In the genomic region with DNA sequence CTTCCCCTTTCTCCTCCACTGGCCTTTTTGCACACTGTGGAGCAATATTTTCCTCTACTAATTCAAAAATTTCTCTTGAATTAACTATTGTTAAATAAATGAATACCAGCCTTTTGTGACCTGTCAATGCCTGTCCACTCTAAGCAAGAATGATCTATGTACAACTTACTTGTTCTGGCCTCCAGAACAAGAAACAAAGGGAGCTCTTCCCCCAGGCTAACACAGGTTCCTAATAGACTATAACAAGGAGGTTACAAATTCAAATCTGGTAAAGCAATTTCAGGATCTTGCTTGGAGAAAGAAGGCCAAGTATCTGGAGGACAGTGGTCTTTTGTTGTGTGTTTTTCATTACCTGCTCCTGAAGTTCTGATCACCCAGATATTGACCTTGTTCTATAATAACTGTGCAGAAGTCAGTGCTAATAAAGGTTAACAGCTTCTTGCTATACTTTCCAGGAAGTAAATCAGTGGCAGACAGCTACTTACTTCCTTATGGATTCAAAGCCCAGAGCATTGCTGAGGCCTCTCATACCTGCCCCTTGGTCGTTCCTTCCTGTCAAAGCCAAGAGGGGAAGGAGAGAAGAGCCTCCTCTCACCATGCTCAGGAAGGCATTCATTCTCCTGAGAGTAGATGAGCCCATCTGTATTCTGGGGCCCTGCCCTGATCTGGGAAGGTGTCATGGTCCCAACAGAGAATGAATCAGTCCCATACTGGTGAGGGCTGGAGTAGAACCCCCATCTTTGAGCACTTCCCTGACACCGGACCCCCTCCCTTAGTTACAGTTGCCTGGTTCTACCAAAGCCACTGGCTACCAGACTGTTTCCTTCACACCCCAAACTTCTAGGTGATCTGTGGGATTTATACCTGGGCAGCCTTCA, we compare ENCODE assay signal across 20 cellular contexts. TPM values are rescaled to one million over a fixed set of nuclear protein-coding genes. Genes with fewer than 3 reads are reported as not detected.
DNase-seq lines count a peak whose midpoint lies in the region; ATAC-seq and TF ChIP-seq lines count a peak whose summit lies in the region.
"Had no signal": no experiment of that assay in that cellular context is flagged by ENCODE, and none has a peak within 500 bp of the region (broad histone marks: within the 10 kb centered on the region; RNA-seq: fewer than 3 reads in every experiment).

No MANE protein-coding gene starts in this region.

- POLR2A ChIA-PET in CD8-positive, alpha-beta T cell (lab: Charles Lee), result no interaction called here

- in situ Hi-C loops in SK-MEL-5 (cut with HindIII; ENCODE audit: low pct_unique_long_range_greater_than_20kb, low sequenced_read_pairs), result no loop called here

- no peaks in the 10 kb centered on the region for H3K9me3 ChIP-seq in effector memory CD4-positive, alpha-beta T cell (ENCODE audit: control insufficient read depth, low read length)
- H3K9me3 ChIP-seq in CD8-positive, alpha-beta T cell (ENCODE audit: low read length), result no peaks in the 10 kb centered on the region

- H3K27me3 ChIP-seq in GM23338 (ENCODE audit: insufficient read depth) (no peaks in the 10 kb centered on the region), foreskin keratinocyte (no peaks in the 10 kb centered on the region)
- no peaks in the 10 kb centered on the region for H3K27me3 ChIP-seq in effector memory CD4-positive, alpha-beta T cell (replicated peaks; ENCODE audit: control insufficient read depth, insufficient read depth, low read length, poor library complexity, severe bottlenecking)
- no peaks in the 10 kb centered on the region for H3K27me3 ChIP-seq in CD8-positive, alpha-beta T cell (ENCODE audit: insufficient read depth, low read length)

- no peaks in the 10 kb centered on the region for H3K9me3 Mint-ChIP-seq in GM23338
- no peaks in the 10 kb centered on the region for H3K9me3 Mint-ChIP-seq in progenitor cell of endocrine pancreas (ENCODE audit: low read depth)
- H3K9me3 Mint-ChIP-seq in chondrocyte (ENCODE audit: low read depth), result no peaks in the 10 kb centered on the region
- H3K9me3 Mint-ChIP-seq in CD8-positive, alpha-beta T cell, result no peaks in the 10 kb centered on the region

- H3K36me3 Mint-ChIP-seq in GM23338 (ENCODE audit: low read depth), result peaks cover 15% of the 10 kb centered on the region; the same call in 2 of the 3 replicates
- peaks cover 3% of the 10 kb centered on the region for H3K36me3 Mint-ChIP-seq in progenitor cell of endocrine pancreas (ENCODE audit: insufficient read depth)
- peaks cover 17% of the 10 kb centered on the region for H3K36me3 Mint-ChIP-seq in chondrocyte (ENCODE audit: low read depth)
- peaks cover 23% of the 10 kb centered on the region for H3K36me3 Mint-ChIP-seq in CD8-positive, alpha-beta T cell

- no peak overlapping the region for H3K4me3 ChIP-seq in GM23338
- no peak overlapping the region for H3K4me3 ChIP-seq in effector memory CD4-positive, alpha-beta T cell (ENCODE audit: insufficient read depth, low read depth, low read length, poor library complexity, severe bottlenecking)
- H3K4me3 ChIP-seq in CD8-positive, alpha-beta T cell (ENCODE audit: low read depth, low read length), result no peak overlapping the region
- H3K4me3 ChIP-seq: GM12878, SK-N-MC had no signal

- no peaks in the 10 kb centered on the region; the same call in 1 of the 2 replicates for H4K20me1 ChIP-seq in GM23338 (replicated peaks; ENCODE audit: insufficient read depth)

- H3K4me2 ChIP-seq in GM23338, result no peak overlapping the region

- H3K27me3 Mint-ChIP-seq in GM23338 (ENCODE audit: insufficient read depth, low read depth, poor library complexity) (peaks cover 4% of the 10 kb centered on the region), progenitor cell of endocrine pancreas (no peaks in the 10 kb centered on the region), chondrocyte (ENCODE audit: low read depth) (no peaks in the 10 kb centered on the region)
- no peaks in the 10 kb centered on the region for H3K27me3 Mint-ChIP-seq in CD8-positive, alpha-beta T cell (ENCODE audit: low read depth)

- DNase-seq in GM23338 (ENCODE audit: low spot score) (no peak), SK-MEL-5 (ENCODE audit: low read depth, low spot score) (peak; percentile 57), foreskin keratinocyte (no peak), progenitor cell of endocrine pancreas (ENCODE audit: low spot score, unreplicated experiment) (no peak), chondrocyte (ENCODE audit: low spot score) (no peak), COR-L47 (lab: John Stamatoyannopoulos, UW) (no peak)
- no peak for DNase-seq in effector memory CD4-positive, alpha-beta T cell
- no peak for DNase-seq in CD8-positive, alpha-beta T cell
- DNase-seq: EL, GOT3, KG1, MV-4-11, NCI-H1694 treated with DMSO at 0.1 percent for 48 hours, NCI-H510A, NCI-H748 treated with DMSO at 0.1 percent for 48 hours, OCI-M1, Right ventricle myocardium superior had no signal

- H2AFZ ChIP-seq in GM23338, result no peak overlapping the region

- CTCF ChIA-PET in CD8-positive, alpha-beta T cell (lab: Charles Lee), result no interaction called here

- no peak for TF ChIP-seq CTCF in GM23338 (conservative IDR thresholded peaks at IDR 0.05; ENCODE audit: low read depth in 2 of 2)
- TF ChIP-seq CTCF in foreskin keratinocyte (conservative IDR thresholded peaks at IDR 0.05), result no peak
- TF ChIP-seq CTCF in progenitor cell of endocrine pancreas (IDR thresholded peaks at IDR 0.05; ENCODE audit: unreplicated experiment), result no peak
- TF ChIP-seq CTCF in chondrocyte (IDR thresholded peaks at IDR 0.05), result no peak
- no peak for TF ChIP-seq CTCF in CD8-positive, alpha-beta T cell (IDR thresholded peaks at IDR 0.05)

- intact Hi-C loops in CD8-positive, alpha-beta T cell (cut with DNase I, micrococcal nuclease), result loop anchor here in 1 of 2 experiments (10.0 kb wide), 1 partner anchor 85 kb away; no protein-coding TSS in a partner anchor

- H3K27ac ChIP-seq in GM23338 (ENCODE audit: low read depth) (0 out of 2 replicates have a peak overlapping the region, but pooled peaks have one; percentile 19), foreskin keratinocyte (no peak overlapping the region)
- H3K27ac ChIP-seq in effector memory CD4-positive, alpha-beta T cell (ENCODE audit: insufficient read depth, low read length, poor library complexity, severe bottlenecking), result no peak overlapping the region
- H3K27ac ChIP-seq in CD8-positive, alpha-beta T cell (ENCODE audit: low read depth, low read length), result no peak overlapping the region
- H3K27ac ChIP-seq: C4-2B, SK-N-MC had no signal

- H3K9me2 ChIP-seq in GM23338 (ENCODE audit: insufficient read depth), result no peaks in the 10 kb centered on the region

- H3K4me3 Mint-ChIP-seq in GM23338 (no peak overlapping the region), progenitor cell of endocrine pancreas (ENCODE audit: low read depth) (no peak overlapping the region), chondrocyte (ENCODE audit: unreplicated experiment) (no peak overlapping the region)
- no peak overlapping the region for H3K4me3 Mint-ChIP-seq in CD8-positive, alpha-beta T cell

- H3K27ac Mint-ChIP-seq in GM23338, result no peak overlapping the region
- peak overlapping the region; percentile 63 for H3K27ac Mint-ChIP-seq in progenitor cell of endocrine pancreas
- H3K27ac Mint-ChIP-seq in chondrocyte (ENCODE audit: unreplicated experiment), result no peak overlapping the region
- H3K27ac Mint-ChIP-seq in CD8-positive, alpha-beta T cell, result no peak overlapping the region

- H3K4me1 Mint-ChIP-seq in GM23338 (no peaks in the 10 kb centered on the region), progenitor cell of endocrine pancreas (ENCODE audit: low read depth) (peaks cover 2% of the 10 kb centered on the region), chondrocyte (ENCODE audit: low read depth) (no peaks in the 10 kb centered on the region)
- no peaks in the 10 kb centered on the region for H3K4me1 Mint-ChIP-seq in CD8-positive, alpha-beta T cell (ENCODE audit: low read depth)

- no peak; the same call in 2 of the 3 replicates for ATAC-seq in GM23338
- peak; percentile 23 for ATAC-seq in foreskin keratinocyte
- ATAC-seq in CD8-positive, alpha-beta T cell, result no peak
- ATAC-seq: GM12878 had no signal

- no peaks in the 10 kb centered on the region for H3K4me1 ChIP-seq in GM23338 (ENCODE audit: insufficient read depth)
- no peaks in the 10 kb centered on the region for H3K4me1 ChIP-seq in foreskin keratinocyte
- no peaks in the 10 kb centered on the region for H3K4me1 ChIP-seq in effector memory CD4-positive, alpha-beta T cell (ENCODE audit: control insufficient read depth, insufficient read depth, low read length, poor library complexity, severe bottlenecking)
- no peaks in the 10 kb centered on the region for H3K4me1 ChIP-seq in CD8-positive, alpha-beta T cell (ENCODE audit: insufficient read depth, low read length)

- H3F3A ChIP-seq in GM23338 (replicated peaks; ENCODE audit: low read depth), result no peaks in the 10 kb centered on the region; the same call in 1 of the 2 replicates

- H3K36me3 ChIP-seq in GM23338 (ENCODE audit: insufficient read depth), result peaks cover 8% of the 10 kb centered on the region; the same call in 1 of the 2 replicates
- peaks cover 7% of the 10 kb centered on the region for H3K36me3 ChIP-seq in effector memory CD4-positive, alpha-beta T cell (ENCODE audit: control insufficient read depth, insufficient read depth, low read length)
- no peaks in the 10 kb centered on the region for H3K36me3 ChIP-seq in CD8-positive, alpha-beta T cell (ENCODE audit: insufficient read depth, low read length)

- H3K79me2 ChIP-seq in GM23338 (replicated peaks; ENCODE audit: insufficient read depth), result no peaks in the 10 kb centered on the region

TF ChIP-seq in GM23338, 12 proteins besides CTCF, POLR2A, EP300 and RAD21 (continues in another document):
- TF ChIP-seq, protein P1, sequence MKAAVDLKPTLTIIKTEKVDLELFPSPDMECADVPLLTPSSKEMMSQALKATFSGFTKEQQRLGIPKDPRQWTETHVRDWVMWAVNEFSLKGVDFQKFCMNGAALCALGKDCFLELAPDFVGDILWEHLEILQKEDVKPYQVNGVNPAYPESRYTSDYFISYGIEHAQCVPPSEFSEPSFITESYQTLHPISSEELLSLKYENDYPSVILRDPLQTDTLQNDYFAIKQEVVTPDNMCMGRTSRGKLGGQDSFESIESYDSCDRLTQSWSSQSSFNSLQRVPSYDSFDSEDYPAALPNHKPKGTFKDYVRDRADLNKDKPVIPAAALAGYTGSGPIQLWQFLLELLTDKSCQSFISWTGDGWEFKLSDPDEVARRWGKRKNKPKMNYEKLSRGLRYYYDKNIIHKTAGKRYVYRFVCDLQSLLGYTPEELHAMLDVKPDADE (IDR thresholded peaks at IDR 0.05), result no peak
- TF ChIP-seq POLR2AphosphoS5 (IDR thresholded peaks at IDR 0.05; ENCODE audit: low read depth), result no peak

RNA-seq across cellular contexts. Expression of a gene that starts 56.8 kb away (rescaled TPM):
- total RNA-seq in GM23338 (2014; rRNA removed; shearing (Covaris generic)), result 145 and 175 TPM in 2 replicates
- 115 and 145 TPM in 2 replicates for polyA plus RNA-seq in GM23338 (2016; fragmentation: Nextera tagmentation; extraction: Ambion mirVana)
- total RNA-seq in SK-MEL-5 (2014; rRNA removed; shearing (Covaris generic)), result 43.6 and 51.5 TPM in 2 replicates
- polyA plus RNA-seq in SK-MEL-5 (2015; cell fraction: cytosol; rRNA removed), result 22.3 and 27.9 TPM in 2 replicates
- polyA plus RNA-seq in SK-MEL-5 (2015; cell fraction: nucleus; rRNA removed), result 21.7 and 22.2 TPM in 2 replicates
- 47.8 TPM in 2 replicates for total RNA-seq in foreskin keratinocyte
- 18.1 and 20.7 TPM in 2 replicates for polyA plus RNA-seq in foreskin keratinocyte
- total RNA-seq in progenitor cell of endocrine pancreas, result 32.7 and 33.0 TPM in 2 replicates
- 57.2 to 65.6 TPM (median 62.9 TPM) in 3 replicates for total RNA-seq in chondrocyte
- total RNA-seq in CD8-positive, alpha-beta T cell, result 10 to 100 TPM; 14.5 to 16.2 TPM
